ENCODE assay signal across 1 cellular context in genomic region chr1:161749509-161750407, GRCh38.
TF ChIP-seq lines count a peak whose summit lies in the region.

A gene with protein sequence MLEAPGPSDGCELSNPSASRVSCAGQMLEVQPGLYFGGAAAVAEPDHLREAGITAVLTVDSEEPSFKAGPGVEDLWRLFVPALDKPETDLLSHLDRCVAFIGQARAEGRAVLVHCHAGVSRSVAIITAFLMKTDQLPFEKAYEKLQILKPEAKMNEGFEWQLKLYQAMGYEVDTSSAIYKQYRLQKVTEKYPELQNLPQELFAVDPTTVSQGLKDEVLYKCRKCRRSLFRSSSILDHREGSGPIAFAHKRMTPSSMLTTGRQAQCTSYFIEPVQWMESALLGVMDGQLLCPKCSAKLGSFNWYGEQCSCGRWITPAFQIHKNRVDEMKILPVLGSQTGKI (plus strand): TSS chr1:161749786. CDS start chr1:161749802, 16 bp downstream.

TF ChIP-seq in HEK293, 187 proteins besides CTCF, POLR2A, EP300 and RAD21 (continued from another document and continues in another):
- TF ChIP-seq ZNF571 (tag by site-specific recombination; IDR thresholded peaks at IDR 0.05) (no peak), ZEB2 (tag by site-specific recombination; IDR thresholded peaks at IDR 0.05) (peak; percentile 80; the same call in 1 of the 2 replicates), ZNF664 (tag by site-specific recombination; IDR thresholded peaks at IDR 0.05) (no peak), ZFP41 (tag by site-specific recombination; IDR thresholded peaks at IDR 0.05; ENCODE audit: borderline replicate concordance) (no peak), ZNF514 (tag by site-specific recombination; IDR thresholded peaks at IDR 0.05) (no peak), TRIM28 (IDR thresholded peaks at IDR 0.05; ENCODE audit: borderline replicate concordance, low read length) (peak; percentile 22; the same call in 1 of the 2 replicates), ZBTB44 (tag by site-specific recombination; IDR thresholded peaks at IDR 0.05) (peak; percentile 75; the same call in 1 of the 2 replicates), ZNF433 (tag by site-specific recombination; IDR thresholded peaks at IDR 0.05; ENCODE audit: low read depth) (no peak), ZNF404 (tag by site-specific recombination; IDR thresholded peaks at IDR 0.05) (no peak), REPIN1 (tag by site-specific recombination; IDR thresholded peaks at IDR 0.05; ENCODE audit: low read depth) (no peak; the same call in 1 of the 2 replicates), ZNF624 (tag by site-specific recombination; IDR thresholded peaks at IDR 0.05) (no peak), ZNF132 (tag by site-specific recombination; IDR thresholded peaks at IDR 0.05; ENCODE audit: borderline replicate concordance) (no peak), SCRT2 (tag by site-specific recombination; IDR thresholded peaks at IDR 0.05) (peak; percentile 15; the same call in 1 of the 2 replicates), ZNF138 (tag by site-specific recombination; IDR thresholded peaks at IDR 0.05; ENCODE audit: borderline replicate concordance) (no peak), ZNF777 (tag by site-specific recombination; IDR thresholded peaks at IDR 0.05; ENCODE audit: borderline replicate concordance) (peak; percentile 88; the same call in 1 of the 2 replicates), HOXA7 (CRISPR knock-in tag; IDR thresholded peaks at IDR 0.05; ENCODE audit: borderline replicate concordance) (no peak), ZNF350 (tag by site-specific recombination; IDR thresholded peaks at IDR 0.05) (no peak), ZNF19 (tag by site-specific recombination; IDR thresholded peaks at IDR 0.05; ENCODE audit: low read depth) (no peak), ZNF560 (tag by site-specific recombination; IDR thresholded peaks at IDR 0.05; ENCODE audit: borderline replicate concordance) (no peak), ZNF146 (tag by site-specific recombination; IDR thresholded peaks at IDR 0.05) (0 out of 2 replicates have a peak, but pooled peaks have one; percentile 18), ZNF473 (tag by site-specific recombination; IDR thresholded peaks at IDR 0.05) (no peak), KLF8 (tag by site-specific recombination; IDR thresholded peaks at IDR 0.05) (peak; percentile 85), ZBTB48 (tag by site-specific recombination; IDR thresholded peaks at IDR 0.05) (peak; percentile 14; the same call in 1 of the 2 replicates), ZFP37 (tag by site-specific recombination; IDR thresholded peaks at IDR 0.05) (peak; percentile 94; the same call in 1 of the 2 replicates), ZNF140 (tag by site-specific recombination; IDR thresholded peaks at IDR 0.05) (no peak), ZNF843 (tag by site-specific recombination; IDR thresholded peaks at IDR 0.05) (peak; percentile 32), ZSCAN18 (tag by site-specific recombination; IDR thresholded peaks at IDR 0.05) (no peak), KLF1 (tag by site-specific recombination; IDR thresholded peaks at IDR 0.05) (peak; percentile 50; the same call in 1 of the 2 replicates), BCL11A (tag by site-specific recombination; IDR thresholded peaks at IDR 0.05; ENCODE audit: low read depth) (peak; percentile 59; the same call in 1 of the 2 replicates), ZNF76 (tag by site-specific recombination; IDR thresholded peaks at IDR 0.05; ENCODE audit: borderline replicate concordance, low read depth) (peak; percentile 87), ZNF654 (tag by site-specific recombination; IDR thresholded peaks at IDR 0.05; ENCODE audit: low read depth) (no peak), ZNF768 (tag by site-specific recombination; IDR thresholded peaks at IDR 0.05) (no peak), ZNF660 (tag by site-specific recombination; IDR thresholded peaks at IDR 0.05) (peak; percentile 46; the same call in 1 of the 2 replicates), YY2 (tag by site-specific recombination; IDR thresholded peaks at IDR 0.05) (peak; percentile 98), ZBTB10 (tag by site-specific recombination; IDR thresholded peaks at IDR 0.05) (peak; percentile 34; the same call in 1 of the 2 replicates), ZNF518A (tag by site-specific recombination; conservative IDR thresholded peaks at IDR 0.05; ENCODE audit: low read depth) (peak; percentile 66), ZSCAN16 (tag by site-specific recombination; IDR thresholded peaks at IDR 0.05) (0 out of 2 replicates have a peak, but pooled peaks have one; percentile 68), IKZF3 (tag by site-specific recombination; IDR thresholded peaks at IDR 0.05) (peak; percentile 77), ZNF416 (tag by site-specific recombination; IDR thresholded peaks at IDR 0.05) (no peak), MYNN (tag by site-specific recombination; IDR thresholded peaks at IDR 0.05; ENCODE audit: borderline replicate concordance) (no peak; the same call in 1 of the 2 replicates), ZNF37A (tag by site-specific recombination; IDR thresholded peaks at IDR 0.05) (no peak), ZNF341 (tag by site-specific recombination; IDR thresholded peaks at IDR 0.05; ENCODE audit: low read depth) (peak; percentile 73), GLIS1 (tag by site-specific recombination; IDR thresholded peaks at IDR 0.05) (peak; percentile 28), ZNF223 (tag by site-specific recombination; IDR thresholded peaks at IDR 0.05) (no peak), ZNF274 (IDR thresholded peaks at IDR 0.05; ENCODE audit: low read length) (no peak), ZNF274 (tag by site-specific recombination; IDR thresholded peaks at IDR 0.05; ENCODE audit: borderline replicate concordance) (no peak), ZNF24 (tag by site-specific recombination; IDR thresholded peaks at IDR 0.05) (peak; percentile 85; the same call in 1 of the 2 replicates), ZBTB7A (tag by site-specific recombination; IDR thresholded peaks at IDR 0.05; ENCODE audit: low read depth) (0 out of 2 replicates have a peak, but pooled peaks have one; percentile 22), ZFP3 (tag by site-specific recombination; IDR thresholded peaks at IDR 0.05; ENCODE audit: low read depth) (no peak), BCL11B (tag by site-specific recombination; IDR thresholded peaks at IDR 0.05; ENCODE audit: low read depth) (peak; percentile 86), OVOL3 (tag by site-specific recombination; IDR thresholded peaks at IDR 0.05) (no peak; the same call in 1 of the 2 replicates), ZNF596 (tag by site-specific recombination; IDR thresholded peaks at IDR 0.05) (no peak)
- TF ChIP-seq, protein P1, sequence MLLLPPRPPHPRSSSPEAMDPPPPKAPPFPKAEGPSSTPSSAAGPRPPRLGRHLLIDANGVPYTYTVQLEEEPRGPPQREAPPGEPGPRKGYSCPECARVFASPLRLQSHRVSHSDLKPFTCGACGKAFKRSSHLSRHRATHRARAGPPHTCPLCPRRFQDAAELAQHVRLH (tag by site-specific recombination; IDR thresholded peaks at IDR 0.05) = peak; percentile 30; the same call in 1 of the 2 replicates
- TF ChIP-seq, protein P2, sequence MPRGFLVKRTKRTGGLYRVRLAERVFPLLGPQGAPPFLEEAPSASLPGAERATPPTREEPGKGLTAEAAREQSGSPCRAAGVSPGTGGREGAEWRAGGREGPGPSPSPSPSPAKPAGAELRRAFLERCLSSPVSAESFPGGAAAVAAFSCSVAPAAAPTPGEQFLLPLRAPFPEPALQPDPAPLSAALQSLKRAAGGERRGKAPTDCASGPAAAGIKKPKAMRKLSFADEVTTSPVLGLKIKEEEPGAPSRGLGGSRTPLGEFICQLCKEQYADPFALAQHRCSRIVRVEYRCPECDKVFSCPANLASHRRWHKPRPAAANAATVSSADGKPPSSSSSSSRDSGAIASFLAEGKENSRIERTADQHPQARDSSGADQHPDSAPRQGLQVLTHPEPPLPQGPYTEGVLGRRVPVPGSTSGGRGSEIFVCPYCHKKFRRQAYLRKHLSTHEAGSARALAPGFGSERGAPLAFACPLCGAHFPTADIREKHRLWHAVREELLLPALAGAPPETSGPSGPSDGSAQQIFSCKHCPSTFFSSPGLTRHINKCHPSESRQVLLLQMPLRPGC (tag by site-specific recombination; IDR thresholded peaks at IDR 0.05) = no peak; the same call in 1 of the 2 replicates
- TF ChIP-seq, protein P3, sequence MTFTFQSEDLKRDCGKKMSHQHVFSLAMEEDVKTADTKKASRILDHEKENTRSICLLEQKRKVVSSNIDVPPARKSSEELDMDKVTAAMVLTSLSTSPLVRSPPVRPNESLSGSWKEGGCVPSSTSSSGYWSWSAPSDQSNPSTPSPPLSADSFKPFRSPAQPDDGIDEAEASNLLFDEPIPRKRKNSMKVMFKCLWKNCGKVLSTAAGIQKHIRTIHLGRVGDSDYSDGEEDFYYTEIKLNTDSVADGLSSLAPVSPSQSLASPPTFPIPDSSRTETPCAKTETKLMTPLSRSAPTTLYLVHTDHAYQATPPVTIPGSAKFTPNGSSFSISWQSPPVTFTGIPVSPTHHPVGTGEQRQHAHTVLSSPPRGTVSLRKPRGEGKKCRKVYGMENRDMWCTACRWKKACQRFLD (tag by site-specific recombination; IDR thresholded peaks at IDR 0.05) = no peak
